Comparison of ENCODE assay signal across 20 cellular contexts in the genomic region with DNA sequence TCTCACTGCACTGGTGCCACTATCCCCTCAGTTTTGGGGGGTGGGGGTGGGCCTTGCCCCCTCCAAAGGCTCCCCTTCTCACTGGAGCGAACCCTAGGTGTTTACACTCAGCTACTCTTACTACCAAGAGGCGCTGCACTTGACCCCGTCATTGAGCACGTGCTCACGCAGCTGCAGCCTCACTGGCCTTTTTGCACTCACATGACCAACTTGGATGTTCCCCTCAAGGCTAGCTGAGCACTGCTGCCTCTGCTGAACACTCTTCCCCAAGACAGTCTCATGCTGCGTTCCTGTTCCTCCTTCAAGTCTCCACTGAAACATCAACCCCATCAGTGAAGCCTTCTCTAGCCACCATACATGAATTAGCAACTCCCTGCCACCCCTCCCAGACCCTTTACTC. TPM values are rescaled to one million over a fixed set of nuclear protein-coding genes. Genes with fewer than 3 reads are reported as not detected.
DNase-seq lines count a peak whose midpoint lies in the region; TF ChIP-seq lines count a peak whose summit lies in the region.
"Had no signal": no experiment of that assay in that cellular context is flagged by ENCODE, and none has a peak within 500 bp of the region (broad histone marks: within the 10 kb centered on the region; RNA-seq: fewer than 3 reads in every experiment).

No MANE protein-coding gene starts in this region.

- H3K9me3 ChIP-seq in BLaER1 treated with 17β-estradiol and CSF1 and Interleukin-3, amounts not matched to agents 10 nM and 100 nM (replicated peaks in 1 of 11): no peaks in the 10 kb centered on the region
- H3K9me3 ChIP-seq in CD4-positive, alpha-beta memory T cell (ENCODE audit: control insufficient read depth in 1 of 2, low read length in 2 of 2): no peaks in the 10 kb centered on the region
- H3K9me3 ChIP-seq in endodermal cell (ENCODE audit: control insufficient read depth, low read length): no peaks in the 10 kb centered on the region
- H3K9me3 ChIP-seq in neutrophil: peaks cover 13% of the 10 kb centered on the region
- H3K9me3 ChIP-seq in colonic mucosa: no peaks in the 10 kb centered on the region
- H3K9me3 ChIP-seq in A673 (ENCODE audit: low read depth, low read length, poor library complexity, severe bottlenecking): no peaks in the 10 kb centered on the region
- H3K9me3 ChIP-seq: tibial artery had no signal

- H3K4me3 ChIP-seq in BLaER1 treated with 17β-estradiol and CSF1 and Interleukin-3, amounts not matched to agents 10 nM and 100 nM: peak overlapping the region in 4 of 10 experiments; percentile 56 to 96 (median 94); a peak in 8 of 20 replicates
- no peak overlapping the region for H3K4me3 ChIP-seq in CD4-positive, alpha-beta memory T cell (ENCODE audit: low read length in 2 of 2)
- H3K4me3 ChIP-seq in endodermal cell (ENCODE audit: low read length): no peak overlapping the region
- H3K4me3 ChIP-seq in neutrophil (ENCODE audit: low read depth in 1 of 2, low read length in 1 of 2): peak overlapping the region; percentile 93
- no peak overlapping the region for H3K4me3 ChIP-seq in colonic mucosa
- no peak overlapping the region for H3K4me3 ChIP-seq in A673 (ENCODE audit: low read depth, low read length, poor library complexity, severe bottlenecking)
- H3K4me3 ChIP-seq: cardiac muscle cell had no signal

- peaks cover 19 to 64% (median 32%) of the 10 kb centered on the region in 10 experiments for H3K4me1 ChIP-seq in BLaER1 treated with 17β-estradiol and CSF1 and Interleukin-3, amounts not matched to agents 10 nM and 100 nM
- H3K4me1 ChIP-seq in CD4-positive, alpha-beta memory T cell (ENCODE audit: insufficient read depth, low read length): peaks cover 48% of the 10 kb centered on the region
- peaks cover 4% of the 10 kb centered on the region for H3K4me1 ChIP-seq in endodermal cell (ENCODE audit: control insufficient read depth, insufficient read depth, low read length)
- peaks cover 61 to 77% of the 10 kb centered on the region in 2 experiments for H3K4me1 ChIP-seq in neutrophil (ENCODE audit: control insufficient read depth in 1 of 2, insufficient read depth in 1 of 2, low read depth in 1 of 2, low read length in 1 of 2)
- no peaks in the 10 kb centered on the region for H3K4me1 ChIP-seq in colonic mucosa
- peaks cover 9% of the 10 kb centered on the region for H3K4me1 ChIP-seq in A673 (ENCODE audit: insufficient read depth, low read length, poor library complexity, severe bottlenecking)

- TF ChIP-seq CTCF in endodermal cell (conservative IDR thresholded peaks at IDR 0.05) (no peak), neutrophil (IDR thresholded peaks at IDR 0.05) (no peak), osteocyte (IDR thresholded peaks at IDR 0.05) (no peak), colonic mucosa (IDR thresholded peaks at IDR 0.05) (no peak), A673 (conservative IDR thresholded peaks at IDR 0.05; ENCODE audit: low read depth, low read length) (no peak)

- H3K36me3 Mint-ChIP-seq in CD4-positive, alpha-beta memory T cell: peaks cover 40 to 62% of the 10 kb centered on the region in 2 donors
- H3K36me3 Mint-ChIP-seq in endodermal cell (ENCODE audit: low read depth): peaks cover 39% of the 10 kb centered on the region
- peaks cover 23% of the 10 kb centered on the region for H3K36me3 Mint-ChIP-seq in osteocyte (ENCODE audit: unreplicated experiment)

- peak overlapping the region in 3 of 8 donors; percentile 8 to 55 (median 17) for H3K4me3 Mint-ChIP-seq in CD4-positive, alpha-beta memory T cell
- H3K4me3 Mint-ChIP-seq in endodermal cell: no peak overlapping the region
- no peak overlapping the region for H3K4me3 Mint-ChIP-seq in osteocyte (ENCODE audit: unreplicated experiment)
- H3K4me3 Mint-ChIP-seq: H9 had no signal

- peaks cover 17 to 83% (median 74%) of the 10 kb centered on the region in 11 experiments; a peak in 21 of 22 replicates for H4K20me1 ChIP-seq in BLaER1 treated with 17β-estradiol and CSF1 and Interleukin-3, amounts not matched to agents 10 nM and 100 nM

- peaks cover 31 to 57% (median 46%) of the 10 kb centered on the region in 4 donors for H3K4me1 Mint-ChIP-seq in CD4-positive, alpha-beta memory T cell
- peaks cover 15% of the 10 kb centered on the region for H3K4me1 Mint-ChIP-seq in endodermal cell
- H3K4me1 Mint-ChIP-seq in osteocyte (ENCODE audit: unreplicated experiment): peaks cover 22% of the 10 kb centered on the region

- H3K4me2 ChIP-seq in BLaER1 treated with 17β-estradiol and CSF1 and Interleukin-3, amounts not matched to agents 10 nM and 100 nM: peak overlapping the region in 9 of 11 experiments; percentile 21 to 99 (median 48); a peak in 15 of 22 replicates

- DNase-seq in CD4-positive, alpha-beta memory T cell: no peak
- no peak for DNase-seq in endodermal cell
- no peak for DNase-seq in stimulated activated CD4-positive, alpha-beta T cell treated with anti-CD3 and anti-CD28 coated beads, Interleukin-2, amount 100 ng/mL, for 24 hours
- no peak for DNase-seq in osteocyte (ENCODE audit: extremely low spot score, unreplicated experiment)
- DNase-seq in colonic mucosa: no peak
- no peak for DNase-seq in A673 (ENCODE audit: low spot score)
- DNase-seq: activated CD8-positive, alpha-beta memory T cell treated with anti-CD3 and anti-CD28 coated beads, Interleukin-2, amount 50 U/mL, for 48 hours; C1 segment of cervical spinal cord; effector CD8-positive, alpha-beta T cell; H9; islet precursor cell; NCI-H1092 treated with DMSO at 0.1 percent for 48 hours; NCI-H69; occipital lobe; stimulated activated CD4-positive, alpha-beta T cell treated with anti-CD3 and anti-CD28 coated beads, Interleukin-4, amount 100 ng/mL, for 1 hour; T-helper 2 cell; tibial artery had no signal

- intact Hi-C loops in CD4-positive, alpha-beta memory T cell (cut with micrococcal nuclease): no loop called here
- intact Hi-C loops in colonic mucosa (cut with DNase I) (loop anchor here (10.0 kb wide), 1 partner anchor 166 kb away; no protein-coding TSS in a partner anchor), A673 (cut with micrococcal nuclease; ENCODE audit: unreplicated experiment) (no loop called here)

- H3K36me3 ChIP-seq in BLaER1 treated with 17β-estradiol and CSF1 and Interleukin-3, amounts not matched to agents 10 nM and 100 nM: peaks cover 63 to 87% (median 72%) of the 10 kb centered on the region in 11 experiments
- peaks cover 25% of the 10 kb centered on the region for H3K36me3 ChIP-seq in CD4-positive, alpha-beta memory T cell (ENCODE audit: insufficient read depth, low read length)
- H3K36me3 ChIP-seq in endodermal cell (ENCODE audit: control insufficient read depth, insufficient read depth, low read length): peaks cover 42% of the 10 kb centered on the region
- H3K36me3 ChIP-seq in neutrophil: peaks cover 91% of the 10 kb centered on the region
- peaks cover 7% of the 10 kb centered on the region for H3K36me3 ChIP-seq in colonic mucosa
- peaks cover 28% of the 10 kb centered on the region for H3K36me3 ChIP-seq in A673 (ENCODE audit: insufficient read depth, low read length, poor library complexity, severe bottlenecking)

- POLR2A ChIA-PET in CD4-positive, alpha-beta memory T cell (lab: Charles Lee; ENCODE audit: partially characterized antibody): interaction anchor here (0.9 to 13.4 kb wide), 3 partner anchors 40 to 100 kb away, joined by 3 to 240 read pairs (median 4); a partner anchor contains a TSS
- POLR2A ChIA-PET in A673 (lab: Charles Lee; ENCODE audit: low non-redundant PET): no interaction called here

- H3K27me3 Mint-ChIP-seq in CD4-positive, alpha-beta memory T cell: no peaks in the 10 kb centered on the region
- no peaks in the 10 kb centered on the region for H3K27me3 Mint-ChIP-seq in endodermal cell (ENCODE audit: insufficient read depth)
- no peaks in the 10 kb centered on the region for H3K27me3 Mint-ChIP-seq in osteocyte (ENCODE audit: unreplicated experiment)

- peak overlapping the region in 4 of 7 donors; percentile 14 to 36 (median 31) for H3K27ac Mint-ChIP-seq in CD4-positive, alpha-beta memory T cell
- peak overlapping the region; percentile 76 for H3K27ac Mint-ChIP-seq in endodermal cell
- H3K27ac Mint-ChIP-seq in osteocyte (ENCODE audit: unreplicated experiment): no peak overlapping the region

- H3K9ac ChIP-seq in BLaER1 treated with 17β-estradiol and CSF1 and Interleukin-3, amounts not matched to agents 10 nM and 100 nM: peak overlapping the region in 7 of 11 experiments; percentile 8 to 98 (median 59); a peak in 14 of 22 replicates
- H3K9ac ChIP-seq in endodermal cell (ENCODE audit: extremely low read depth, low read length, poor library complexity, severe bottlenecking) (no peak overlapping the region), colonic mucosa (ENCODE audit: low read depth in 2 of 2, low read length in 2 of 2) (no peak overlapping the region)

- no TSS peak for BruUV-seq in A673 (replicated peaks; lab: Mats Ljungman, UMichigan)

- no peaks in the 10 kb centered on the region for H3K9me3 Mint-ChIP-seq in CD4-positive, alpha-beta memory T cell
- H3K9me3 Mint-ChIP-seq in endodermal cell (no peaks in the 10 kb centered on the region), osteocyte (ENCODE audit: unreplicated experiment) (no peaks in the 10 kb centered on the region)
- H3K9me3 Mint-ChIP-seq: H9 had no signal

- 89 to 96% methylated on average over 5 to 6 of the region's 6 CpGs for WGBS in endodermal cell (ENCODE audit: insufficient coverage in 1 of 2, insufficient read length in 1 of 2), 2 experiments

- no peaks in the 10 kb centered on the region for H3K27me3 ChIP-seq in BLaER1 treated with 17β-estradiol and CSF1 and Interleukin-3, amounts not matched to agents 10 nM and 100 nM
- H3K27me3 ChIP-seq in CD4-positive, alpha-beta memory T cell (ENCODE audit: insufficient read depth, low read length): no peaks in the 10 kb centered on the region
- H3K27me3 ChIP-seq in endodermal cell (ENCODE audit: control insufficient read depth, insufficient read depth, low read length, poor library complexity, severe bottlenecking) (no peaks in the 10 kb centered on the region), neutrophil (no peaks in the 10 kb centered on the region), colonic mucosa (no peaks in the 10 kb centered on the region), A673 (replicated peaks; ENCODE audit: insufficient read depth, low read depth, low read length, poor library complexity) (no peaks in the 10 kb centered on the region)
- H3K27me3 ChIP-seq: cardiac muscle cell, tibial artery had no signal

- peak overlapping the region in 8 of 11 experiments; percentile 13 to 98 (median 65); a peak in 13 of 22 replicates for H3K27ac ChIP-seq in BLaER1 treated with 17β-estradiol and CSF1 and Interleukin-3, amounts not matched to agents 10 nM and 100 nM
- no peak overlapping the region for H3K27ac ChIP-seq in CD4-positive, alpha-beta memory T cell (ENCODE audit: low read depth, low read length)
- no peak overlapping the region for H3K27ac ChIP-seq in endodermal cell (ENCODE audit: low read depth, low read length)
- peak overlapping the region; percentile 98 for H3K27ac ChIP-seq in neutrophil
- H3K27ac ChIP-seq in colonic mucosa: no peak overlapping the region
- H3K27ac ChIP-seq in A673 (ENCODE audit: low read depth, low read length, poor library complexity, severe bottlenecking): no peak overlapping the region
- H3K27ac ChIP-seq: cardiac muscle cell, tibial artery had no signal

- CTCF ChIA-PET in CD4-positive, alpha-beta memory T cell (lab: Charles Lee; ENCODE audit: partially characterized antibody): interaction anchor here (1.0 to 4.4 kb wide), 6 partner anchors 32 to 164 kb away, joined by 3 to 50 read pairs (median 7); a partner anchor contains a TSS
- CTCF ChIA-PET in A673 (lab: Charles Lee): no interaction called here

RNA-seq across cellular contexts. Expression of a gene that starts 4.1 kb away (rescaled TPM):
- total RNA-seq in CD4-positive, alpha-beta memory T cell: 100 to 1,000 TPM; 128 to 131 TPM
- polyA plus RNA-seq in CD4-positive, alpha-beta memory T cell: 100 to 1,000 TPM; 121 to 161 TPM
- total RNA-seq in endodermal cell: 10 to 100 TPM; 64.3 to 88.8 TPM
- polyA plus RNA-seq in endodermal cell (2013, experiment 1 of 2): 54.2 TPM
- polyA plus RNA-seq in endodermal cell (2013, experiment 2 of 2): 51.1 TPM
- 73.1 and 74.5 TPM in 2 replicates for total RNA-seq in osteocyte
- 100 to 1,000 TPM; 199 to 365 TPM for total RNA-seq in colonic mucosa
- total RNA-seq in A673 (2021): 139 and 159 TPM in 2 replicates

RNA-seq across cellular contexts. Expression of a gene that starts 38.3 kb away (rescaled TPM):
- total RNA-seq in CD4-positive, alpha-beta memory T cell: 100 to 1,000 TPM; 151 to 159 TPM
- polyA plus RNA-seq in CD4-positive, alpha-beta memory T cell: 100 to 1,000 TPM; 140 to 149 TPM
- 100 to 1,000 TPM; 112 to 119 TPM for total RNA-seq in endodermal cell
- 117 TPM for polyA plus RNA-seq in endodermal cell (2013, experiment 1 of 2)
- polyA plus RNA-seq in endodermal cell (2013, experiment 2 of 2): 110 TPM
- 82.3 and 83.7 TPM in 2 replicates for total RNA-seq in osteocyte
- 10 to 100 TPM; 73.7 to 84.1 TPM for total RNA-seq in colonic mucosa
- total RNA-seq in A673 (2021): 109 and 110 TPM in 2 replicates

Comparison
In these comparisons a context has a peak if more than half of its experiments do, and no peak if none do; other contexts are left out.
1. H3K27ac ChIP-seq: peak in BLaER1 treated with 17β-estradiol and CSF1 and Interleukin-3, amounts not matched to agents 10 nM and 100 nM (8 of 11) and neutrophil (single experiment); none in CD4-positive, alpha-beta memory T cell (single experiment), endodermal cell (single experiment), colonic mucosa (single experiment) and A673 (single experiment).
2. H3K4me3 ChIP-seq: peak in neutrophil (2 of 2); none in CD4-positive, alpha-beta memory T cell (0 of 2), endodermal cell (single experiment), colonic mucosa (single experiment) and A673 (single experiment).
3. H3K9ac ChIP-seq: peak in BLaER1 treated with 17β-estradiol and CSF1 and Interleukin-3, amounts not matched to agents 10 nM and 100 nM (7 of 11); none in endodermal cell (single experiment) and colonic mucosa (0 of 2).